In the genomic region with DNA sequence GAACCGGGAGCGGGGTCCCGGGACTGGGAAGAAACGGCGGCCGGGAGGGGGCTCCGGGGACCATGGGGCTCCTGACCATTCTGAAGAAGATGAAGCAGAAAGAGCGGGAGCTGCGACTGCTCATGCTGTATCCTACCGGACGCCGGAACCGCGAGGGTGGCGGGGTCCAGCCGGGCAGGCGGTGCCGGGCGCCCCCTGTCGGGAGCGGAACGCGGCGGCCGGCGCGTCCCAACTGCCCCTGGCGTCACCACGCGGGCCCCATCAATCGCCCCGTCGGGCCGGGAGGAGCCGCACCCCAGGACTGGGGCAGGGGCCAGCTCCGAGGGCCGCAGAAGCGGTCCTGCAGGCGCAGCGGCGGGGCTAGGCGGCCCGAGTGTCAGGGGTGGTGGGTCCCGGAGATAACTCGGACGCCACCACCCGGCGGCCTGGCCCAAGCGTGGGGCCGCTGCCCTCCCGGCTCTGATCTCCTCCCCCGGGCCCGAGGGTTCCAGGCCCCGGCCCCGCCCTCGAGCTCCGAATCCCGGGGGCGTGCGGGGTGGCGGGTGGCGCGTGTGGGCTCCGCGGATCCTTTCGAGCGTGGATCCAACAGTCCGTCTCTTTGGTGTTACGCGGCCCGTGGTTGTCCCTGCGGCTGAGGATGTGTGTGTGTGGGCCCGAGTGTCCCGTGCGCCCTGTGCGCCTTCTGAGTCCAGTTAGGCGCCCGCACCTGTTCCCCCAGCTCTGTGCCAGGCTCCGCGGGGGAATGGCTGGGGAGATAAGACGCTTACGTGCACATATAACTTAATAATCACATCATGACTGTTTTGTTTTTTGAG, we compare ENCODE assay signal across 1 cellular context.
TF ChIP-seq lines count a peak whose summit lies in the region.

ARL2 (plus strand) TSS at position 15 of the 815 bp plus-strand sequence; CDS start at position 63, 48 bp downstream.

TF ChIP-seq in H1, 55 proteins besides CTCF, POLR2A, EP300 and RAD21:
- TF ChIP-seq HDAC2 (IDR thresholded peaks at IDR 0.05; ENCODE audit: borderline replicate concordance in 1 of 2, low read depth in 2 of 2, low read length in 2 of 2) (no peak), JUND (IDR thresholded peaks at IDR 0.05; ENCODE audit: low read length) (no peak), TAF7 (optimal IDR thresholded peaks at IDR 0.05; ENCODE audit: borderline replicate concordance, low read depth, low read length) (no peak), SIRT6 (IDR thresholded peaks at IDR 0.05; ENCODE audit: low read length) (no peak), ASH2L (IDR thresholded peaks at IDR 0.05; ENCODE audit: low read length) (peak; percentile 59), EZH2 (IDR thresholded peaks at IDR 0.05; ENCODE audit: low read depth, low read length, severe bottlenecking) (no peak), JUN (IDR thresholded peaks at IDR 0.05; ENCODE audit: low read depth, low read length) (no peak), KDM1A (IDR thresholded peaks at IDR 0.05; ENCODE audit: borderline replicate concordance, low read length) (no peak), CHD2 (IDR thresholded peaks at IDR 0.05; ENCODE audit: low read length) (no peak), SUZ12 (IDR thresholded peaks at IDR 0.05; ENCODE audit: low read length) (0 out of 2 replicates have a peak, but pooled peaks have one; percentile 18), BCL11A (IDR thresholded peaks at IDR 0.05; ENCODE audit: low read depth in 2 of 2, low read length in 2 of 2) (no peak), KDM4A (IDR thresholded peaks at IDR 0.05; ENCODE audit: low read depth, low read length, severe bottlenecking) (peak; percentile 90), SIN3A (conservative IDR thresholded peaks at IDR 0.05 in 1 of 2, IDR thresholded peaks at IDR 0.05 in 1 of 2; ENCODE audit: low read depth in 1 of 2, low read length in 2 of 2) (peak in 1 of 2 experiments; percentile 36; a peak in 2 of 4 replicates), FOSL1 (IDR thresholded peaks at IDR 0.05; ENCODE audit: insufficient read depth, low read depth, low read length) (no peak), ATF3 (IDR thresholded peaks at IDR 0.05; ENCODE audit: insufficient read depth, low read depth, low read length) (no peak), RFX5 (IDR thresholded peaks at IDR 0.05; ENCODE audit: borderline replicate concordance, low read depth, low read length) (no peak), NRF1 (IDR thresholded peaks at IDR 0.05; ENCODE audit: low read depth, low read length) (no peak), POU5F1 (IDR thresholded peaks at IDR 0.05; ENCODE audit: low read depth, low read length) (no peak), RNF2 (IDR thresholded peaks at IDR 0.05; ENCODE audit: borderline replicate concordance, low read depth, low read length, missing control alignments, poor library complexity, severe bottlenecking) (no peak), RXRA (IDR thresholded peaks at IDR 0.05; ENCODE audit: insufficient read depth, low read depth, low read length) (no peak), GABPA (IDR thresholded peaks at IDR 0.05; ENCODE audit: borderline replicate concordance, insufficient read depth, low read length) (no peak), CEBPB (IDR thresholded peaks at IDR 0.05; ENCODE audit: low read depth, low read length) (no peak), SP1 (IDR thresholded peaks at IDR 0.05; ENCODE audit: low read depth, low read length) (no peak), ZNF274 (IDR thresholded peaks at IDR 0.05; ENCODE audit: borderline replicate concordance, extremely low read depth, low read length) (no peak), CTBP2 (IDR thresholded peaks at IDR 0.05; ENCODE audit: borderline replicate concordance, insufficient read depth, insufficient read length, low read length) (no peak), CBX5 (IDR thresholded peaks at IDR 0.05; ENCODE audit: low read depth, low read length) (no peak), NANOG (IDR thresholded peaks at IDR 0.05; ENCODE audit: insufficient read depth, low read depth, low read length, poor library complexity, severe bottlenecking) (peak; percentile 8), SRF (IDR thresholded peaks at IDR 0.05; ENCODE audit: low read depth, low read length) (no peak), CREB1 (IDR thresholded peaks at IDR 0.05) (peak; percentile 64), POLR2AphosphoS5 (IDR thresholded peaks at IDR 0.05; ENCODE audit: low read depth, low read length) (0 out of 2 replicates have a peak, but pooled peaks have one; percentile 41), TCF12 (IDR thresholded peaks at IDR 0.05; ENCODE audit: low read depth, low read length) (no peak), GTF2F1 (IDR thresholded peaks at IDR 0.05; ENCODE audit: borderline replicate concordance, low read depth, low read length) (no peak), YY1 (IDR thresholded peaks at IDR 0.05; ENCODE audit: low read depth, low read length) (no peak), CBX8 (IDR thresholded peaks at IDR 0.05; ENCODE audit: borderline replicate concordance, low read depth, low read length) (no peak), BRCA1 (IDR thresholded peaks at IDR 0.05; ENCODE audit: low read depth, low read length) (no peak), BACH1 (IDR thresholded peaks at IDR 0.05; ENCODE audit: low read length) (no peak), TBP (IDR thresholded peaks at IDR 0.05; ENCODE audit: low read depth, low read length) (peak; percentile 60; the same call in 1 of the 2 replicates), TAF1 (IDR thresholded peaks at IDR 0.05; ENCODE audit: low read depth, low read length) (peak; percentile 69; the same call in 1 of the 2 replicates), HDAC6 (IDR thresholded peaks at IDR 0.05; ENCODE audit: low read depth, low read length) (no peak), RBBP5 (IDR thresholded peaks at IDR 0.05; ENCODE audit: borderline replicate concordance, low read depth, low read length) (no peak), EGR1 (IDR thresholded peaks at IDR 0.05; ENCODE audit: borderline replicate concordance, low read depth, low read length) (no peak), PHF8 (conservative IDR thresholded peaks at IDR 0.05; ENCODE audit: low read depth, low read length) (peak; percentile 75), CHD1 (IDR thresholded peaks at IDR 0.05; ENCODE audit: low read depth, low read length) (no peak), TEAD4 (IDR thresholded peaks at IDR 0.05; ENCODE audit: low read depth, low read length) (no peak), MAFK (IDR thresholded peaks at IDR 0.05; ENCODE audit: low read depth, low read length) (no peak), CHD7 (IDR thresholded peaks at IDR 0.05; ENCODE audit: insufficient replicate concordance, low read length) (no peak), KDM5A (IDR thresholded peaks at IDR 0.05; ENCODE audit: low read length) (no peak), SIX5 (IDR thresholded peaks at IDR 0.05; ENCODE audit: low read depth, low read length) (no peak), SP4 (IDR thresholded peaks at IDR 0.05; ENCODE audit: low read length) (no peak), SP2 (IDR thresholded peaks at IDR 0.05; ENCODE audit: low read length) (no peak), SAP30 (IDR thresholded peaks at IDR 0.05; ENCODE audit: insufficient read depth, insufficient replicate concordance, low read length) (no peak)
- TF ChIP-seq, protein P1, sequence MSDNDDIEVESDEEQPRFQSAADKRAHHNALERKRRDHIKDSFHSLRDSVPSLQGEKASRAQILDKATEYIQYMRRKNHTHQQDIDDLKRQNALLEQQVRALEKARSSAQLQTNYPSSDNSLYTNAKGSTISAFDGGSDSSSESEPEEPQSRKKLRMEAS (IDR thresholded peaks at IDR 0.05) = peak; percentile 56; the same call in 1 of the 2 replicates
- TF ChIP-seq, protein P2, sequence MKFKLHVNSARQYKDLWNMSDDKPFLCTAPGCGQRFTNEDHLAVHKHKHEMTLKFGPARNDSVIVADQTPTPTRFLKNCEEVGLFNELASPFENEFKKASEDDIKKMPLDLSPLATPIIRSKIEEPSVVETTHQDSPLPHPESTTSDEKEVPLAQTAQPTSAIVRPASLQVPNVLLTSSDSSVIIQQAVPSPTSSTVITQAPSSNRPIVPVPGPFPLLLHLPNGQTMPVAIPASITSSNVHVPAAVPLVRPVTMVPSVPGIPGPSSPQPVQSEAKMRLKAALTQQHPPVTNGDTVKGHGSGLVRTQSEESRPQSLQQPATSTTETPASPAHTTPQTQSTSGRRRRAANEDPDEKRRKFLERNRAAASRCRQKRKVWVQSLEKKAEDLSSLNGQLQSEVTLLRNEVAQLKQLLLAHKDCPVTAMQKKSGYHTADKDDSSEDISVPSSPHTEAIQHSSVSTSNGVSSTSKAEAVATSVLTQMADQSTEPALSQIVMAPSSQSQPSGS (IDR thresholded peaks at IDR 0.05; ENCODE audit: low read length) = no peak
- TF ChIP-seq, protein P3, sequence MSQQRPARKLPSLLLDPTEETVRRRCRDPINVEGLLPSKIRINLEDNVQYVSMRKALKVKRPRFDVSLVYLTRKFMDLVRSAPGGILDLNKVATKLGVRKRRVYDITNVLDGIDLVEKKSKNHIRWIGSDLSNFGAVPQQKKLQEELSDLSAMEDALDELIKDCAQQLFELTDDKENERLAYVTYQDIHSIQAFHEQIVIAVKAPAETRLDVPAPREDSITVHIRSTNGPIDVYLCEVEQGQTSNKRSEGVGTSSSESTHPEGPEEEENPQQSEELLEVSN (IDR thresholded peaks at IDR 0.05) = peak; percentile 96
- TF ChIP-seq, protein P4, sequence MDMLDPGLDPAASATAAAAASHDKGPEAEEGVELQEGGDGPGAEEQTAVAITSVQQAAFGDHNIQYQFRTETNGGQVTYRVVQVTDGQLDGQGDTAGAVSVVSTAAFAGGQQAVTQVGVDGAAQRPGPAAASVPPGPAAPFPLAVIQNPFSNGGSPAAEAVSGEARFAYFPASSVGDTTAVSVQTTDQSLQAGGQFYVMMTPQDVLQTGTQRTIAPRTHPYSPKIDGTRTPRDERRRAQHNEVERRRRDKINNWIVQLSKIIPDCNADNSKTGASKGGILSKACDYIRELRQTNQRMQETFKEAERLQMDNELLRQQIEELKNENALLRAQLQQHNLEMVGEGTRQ (IDR thresholded peaks at IDR 0.05; ENCODE audit: low read length) = no peak
